ENCODE assay signal across 8 cellular contexts in the genomic region with DNA sequence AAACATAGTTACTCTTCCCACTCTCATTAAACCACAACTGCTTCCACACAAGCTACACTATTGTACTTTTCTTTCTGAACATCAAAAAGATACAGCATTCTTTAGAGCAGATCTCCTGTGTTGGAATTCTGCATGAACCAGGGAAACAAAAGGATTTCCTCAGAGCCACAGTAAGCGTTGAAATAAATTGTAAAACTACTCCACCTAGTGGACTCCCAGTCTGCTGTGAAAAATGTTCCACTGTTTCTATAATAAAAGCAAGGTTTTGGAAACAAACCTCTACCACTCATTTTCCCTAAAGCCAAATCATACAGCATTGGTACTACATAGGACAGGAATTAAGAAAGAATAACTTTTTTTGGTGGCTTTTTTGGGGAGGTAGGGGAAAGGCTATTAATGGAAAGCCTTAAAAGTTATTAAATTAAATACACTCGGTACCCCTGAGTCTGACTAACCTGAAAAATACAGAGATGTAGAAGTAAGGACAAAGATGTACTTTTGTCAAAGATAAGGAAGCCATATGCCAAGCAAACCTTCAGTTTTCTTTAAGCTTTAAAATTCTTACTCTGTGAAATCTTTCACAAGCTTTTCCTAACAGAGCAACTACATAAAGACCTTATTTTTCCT. TPM values are rescaled to one million over a fixed set of nuclear protein-coding genes. Genes with fewer than 3 reads are reported as not detected.
A peak's percentile ranks its signal among the peaks of the same experiment; 100 is the strongest.
DNase-seq lines count a peak whose midpoint lies in the region; TF ChIP-seq lines count a peak whose summit lies in the region.

No MANE protein-coding gene starts in this region.

- H3K27me3 ChIP-seq in Caco-2 (replicated peaks; ENCODE audit: control insufficient read depth, insufficient read depth, low read length) (no peaks in the 10 kb centered on the region), Peyer's patch (no peaks in the 10 kb centered on the region), esophagus squamous epithelium (no peaks in the 10 kb centered on the region)

- H3K9me3 Mint-ChIP-seq in Caco-2 (ENCODE audit: unreplicated experiment) = no peaks in the 10 kb centered on the region
- H3K9me3 Mint-ChIP-seq in nephron progenitor cell = peaks cover 7% of the 10 kb centered on the region

- H3K27me3 Mint-ChIP-seq in Caco-2 (ENCODE audit: insufficient read depth, unreplicated experiment) (no peaks in the 10 kb centered on the region), nephron progenitor cell (ENCODE audit: low read depth, poor library complexity) (no peaks in the 10 kb centered on the region)

- no peak overlapping the region for H3K4me3 ChIP-seq in Caco-2 (ENCODE audit: low read depth, low read length)
- no peak overlapping the region for H3K4me3 ChIP-seq in Peyer's patch
- no peak overlapping the region for H3K4me3 ChIP-seq in esophagus squamous epithelium

- peak; percentile 74 to 81 for TF ChIP-seq CTCF in Caco-2 (IDR thresholded peaks at IDR 0.05; ENCODE audit: insufficient read depth in 1 of 2, low read depth in 1 of 2, low read length in 1 of 2, severe bottlenecking in 1 of 2, unreplicated experiment in 1 of 2)
- peak; percentile 49 to 89 (median 80) for TF ChIP-seq CTCF in Peyer's patch (IDR thresholded peaks at IDR 0.05)
- TF ChIP-seq CTCF in esophagus squamous epithelium (IDR thresholded peaks at IDR 0.05) = peak; percentile 71 to 87 (median 78)
- TF ChIP-seq CTCF in nephron progenitor cell (IDR thresholded peaks at IDR 0.05) = peak; percentile 82

- 45 to 46% methylated on average over 2 of the region's 2 CpGs for WGBS in esophagus squamous epithelium, 2 donors

- H3K4me1 Mint-ChIP-seq in Caco-2 (ENCODE audit: low read depth, unreplicated experiment) = peaks cover 14% of the 10 kb centered on the region
- no peaks in the 10 kb centered on the region for H3K4me1 Mint-ChIP-seq in nephron progenitor cell

- H3K36me3 ChIP-seq in Caco-2 (ENCODE audit: control insufficient read depth, insufficient read depth, low read length) (peaks cover 2% of the 10 kb centered on the region; the same call in 1 of the 2 replicates), Peyer's patch (peaks cover 0 to 7% (median 0%) of the 10 kb centered on the region in 3 donors), esophagus squamous epithelium (peaks cover 0 to 30% (median 6%) of the 10 kb centered on the region in 3 donors)

- TF ChIP-seq POLR2A in Peyer's patch (IDR thresholded peaks at IDR 0.05) (no peak), esophagus squamous epithelium (IDR thresholded peaks at IDR 0.05) (no peak)

- H3K4me3 Mint-ChIP-seq in Caco-2 (ENCODE audit: unreplicated experiment) = no peak overlapping the region
- no peak overlapping the region for H3K4me3 Mint-ChIP-seq in nephron progenitor cell

- H3K4me1 ChIP-seq in Caco-2 (peaks cover 14% of the 10 kb centered on the region), Peyer's patch (peaks cover 0 to 14% (median 0%) of the 10 kb centered on the region in 4 donors), esophagus squamous epithelium (peaks cover 0 to 22% (median 0%) of the 10 kb centered on the region in 3 donors)

- H3K36me3 Mint-ChIP-seq in Caco-2 (ENCODE audit: insufficient read depth, unreplicated experiment) = peaks cover 42% of the 10 kb centered on the region
- peaks cover 33% of the 10 kb centered on the region for H3K36me3 Mint-ChIP-seq in nephron progenitor cell (ENCODE audit: low read depth)

- H3K27ac Mint-ChIP-seq in Caco-2 (ENCODE audit: unreplicated experiment) (no peak overlapping the region), nephron progenitor cell (no peak overlapping the region)

- H3K9me3 ChIP-seq in Caco-2 (no peaks in the 10 kb centered on the region), Peyer's patch (no peaks in the 10 kb centered on the region), esophagus squamous epithelium (no peaks in the 10 kb centered on the region)

- peak in 1 of 2 experiments; percentile 62 for DNase-seq in Caco-2
- peak; percentile 87 for DNase-seq in HT-29 (ENCODE audit: low spot score)
- DNase-seq in Peyer's patch = no peak
- no peak for DNase-seq in esophagus squamous epithelium (lab: John Stamatoyannopoulos, UW)
- DNase-seq in nephron progenitor cell = peak; percentile 15
- no peak for DNase-seq in activated CD4-positive, CD25-positive, alpha-beta regulatory T cell (lab: John Stamatoyannopoulos, UW)
- DNase-seq in stimulated activated CD4-positive, alpha-beta T cell treated with anti-CD3 and anti-CD28 coated beads, Interleukin-2, amount 100 ng/mL, for 48 hours = no peak
- no peak for DNase-seq in stimulated activated CD4-positive, alpha-beta T cell treated with anti-CD3 and anti-CD28 coated beads, Interleukin-1b, Interleukin-23, amount 100 ng/mL, for 48 hours

- CTCF ChIA-PET in Caco-2 (lab: Charles Lee) = no interaction called here

- POLR2A ChIA-PET in Caco-2 (lab: Charles Lee) = no interaction called here

- H3K27ac ChIP-seq in Peyer's patch (no peak overlapping the region), esophagus squamous epithelium (peak overlapping the region in 1 of 4 donors; percentile 39)

- no TSS peak for BruUV-seq in Caco-2 (replicated peaks; lab: Mats Ljungman, UMichigan)

- intact Hi-C loops in Caco-2 (cut with micrococcal nuclease; ENCODE audit: unreplicated experiment) (loop anchor here (1.0 to 10.0 kb wide), 3 partner anchors 155 to 487 kb away; a partner anchor contains a TSS), esophagus squamous epithelium (cut with DNase I) (loop anchor here (5.0 to 10.0 kb wide), 2 partner anchors 395 to 488 kb away; a partner anchor contains a TSS)

RNA-seq across cellular contexts. Expression of a gene that starts 19.3 kb away (rescaled TPM):
- total RNA-seq in Caco-2 (2022) = 15.2 and 15.4 TPM in 2 replicates
- 2.3 and 3.7 TPM in 2 replicates for total RNA-seq in HT-29 (2014; rRNA removed; shearing (Covaris generic))
- total RNA-seq in Peyer's patch = 1 to 10 TPM in 3 of 4 donors, under 1 TPM in 1; 0.76 to 4.1 (median 2.1) TPM
- total RNA-seq in esophagus squamous epithelium = 1 to 10 TPM; 1.5 to 4.0 (median 3.3) TPM

RNA-seq across cellular contexts. Expression of a gene that starts 19.4 kb away (rescaled TPM):
- total RNA-seq in Caco-2 (2022) (32.2 and 36.2 TPM in 2 replicates), Peyer's patch (10 to 100 TPM; 13.3 to 41.3 (median 21.7) TPM), esophagus squamous epithelium (10 to 100 TPM; 10.5 to 29.6 (median 14.4) TPM)
- total RNA-seq in HT-29 (2014; rRNA removed; shearing (Covaris generic)) = 28.2 and 33.1 TPM in 2 replicates

Comparison
In these comparisons a context has a peak if more than half of its experiments do, and no peak if none do; other contexts are left out.
1. DNase-seq: peak in HT-29 (single experiment) and nephron progenitor cell (single experiment); none in Peyer's patch (0 of 3), esophagus squamous epithelium (single experiment), activated CD4-positive, CD25-positive, alpha-beta regulatory T cell (0 of 4), stimulated activated CD4-positive, alpha-beta T cell treated with anti-CD3 and anti-CD28 coated beads, Interleukin-2, amount 100 ng/mL, for 48 hours (0 of 2) and stimulated activated CD4-positive, alpha-beta T cell treated with anti-CD3 and anti-CD28 coated beads, Interleukin-1b, Interleukin-23, amount 100 ng/mL, for 48 hours (single experiment).
2. Peak in every context shown above with its lines, with median percentiles within 50 percentile points of each other: CTCF ChIP-seq.